In genomic region chr4:24568425-24568824, GRCh38 we compare ENCODE assay signal across 2 cellular contexts.
TF ChIP-seq lines count a peak whose summit lies in the region.

No MANE protein-coding gene starts in this region.

TF ChIP-seq in IMR-90, 13 proteins besides CTCF, POLR2A, EP300 and RAD21:
- TF ChIP-seq CEBPB (IDR thresholded peaks at IDR 0.05; ENCODE audit: low read depth, low read length) (peak; percentile 72), CHD1 (IDR thresholded peaks at IDR 0.05; ENCODE audit: low read depth, low read length) (no peak), MXI1 (IDR thresholded peaks at IDR 0.05; ENCODE audit: borderline replicate concordance, low read depth, low read length) (no peak), MAFK (IDR thresholded peaks at IDR 0.05; ENCODE audit: low read depth, low read length) (no peak), FOS (IDR thresholded peaks at IDR 0.05; ENCODE audit: low read depth, low read length) (no peak)

TF ChIP-seq in HEK293T, 16 proteins besides CTCF, POLR2A, EP300 and RAD21:
- TF ChIP-seq CTBP1 (IDR thresholded peaks at IDR 0.05; ENCODE audit: borderline replicate concordance) = no peak
- TF ChIP-seq SP1 (IDR thresholded peaks at IDR 0.05) = no peak
- TF ChIP-seq BHLHE40 (IDR thresholded peaks at IDR 0.05; ENCODE audit: borderline replicate concordance) = no peak
- TF ChIP-seq FOXK2 (IDR thresholded peaks at IDR 0.05) = no peak
- TF ChIP-seq SUZ12 (IDR thresholded peaks at IDR 0.05) = no peak
